ENCODE assay signal across 24 cellular contexts in the genomic region with DNA sequence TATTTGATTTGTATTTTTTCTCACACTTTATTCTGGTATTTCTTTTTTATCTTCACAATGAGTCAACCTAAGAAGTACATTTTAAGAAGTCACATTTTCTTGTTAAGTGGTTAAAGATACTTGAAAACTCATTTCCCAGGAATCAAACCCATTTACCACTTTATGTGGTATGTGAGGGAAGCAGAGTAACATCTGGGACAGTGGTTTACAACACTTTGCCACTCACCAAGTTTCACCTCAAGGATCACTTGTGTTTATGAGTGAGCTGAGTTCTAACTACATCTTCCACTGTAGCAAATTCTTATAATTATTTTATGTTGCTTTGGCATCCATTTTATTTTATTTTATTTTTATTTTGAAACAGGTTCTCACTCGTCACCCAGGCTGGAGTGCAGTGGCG. TPM values are rescaled to one million over a fixed set of nuclear protein-coding genes. Genes with fewer than 3 reads are reported as not detected.
DNase-seq lines count a peak whose midpoint lies in the region; ATAC-seq lines count a peak whose summit lies in the region.
"Had no signal": no experiment of that assay in that cellular context is flagged by ENCODE, and none has a peak within 500 bp of the region (broad histone marks: within the 10 kb centered on the region; RNA-seq: fewer than 3 reads in every experiment).

No MANE protein-coding gene starts in this region.

- H3K4me1 Mint-ChIP-seq in activated CD4-positive, alpha-beta T cell treated with anti-CD3 and anti-CD28 coated beads, Interleukin-2, amount 10 ng/mL, durations not matched to agents 24 days and 14 days: peaks cover 12% of the 10 kb centered on the region
- H3K4me1 Mint-ChIP-seq in activated T-cell treated with anti-CD3 and anti-CD28 coated beads, Interleukin-2, amount 50 U/mL, for 72 hours (ENCODE audit: low read depth): peaks cover 19% of the 10 kb centered on the region
- H3K4me1 Mint-ChIP-seq in activated CD8-positive, alpha-beta T cell treated with anti-CD3 and anti-CD28 coated beads, Interleukin-2, amount 10 ng/mL, durations not matched to agents 7 days and 5 days (ENCODE audit: low read depth): peaks cover 59% of the 10 kb centered on the region
- H3K4me1 Mint-ChIP-seq: CD14-positive monocyte; CD8-positive, alpha-beta memory T cell had no signal

- H3K9me3 Mint-ChIP-seq in activated CD4-positive, alpha-beta T cell treated with anti-CD3 and anti-CD28 coated beads, Interleukin-2, amount 10 ng/mL, durations not matched to agents 24 days and 14 days: peaks cover 4% of the 10 kb centered on the region
- H3K9me3 Mint-ChIP-seq in activated T-cell treated with anti-CD3 and anti-CD28 coated beads, Interleukin-2, amount 50 U/mL, for 72 hours: no peaks in the 10 kb centered on the region
- peaks cover 7% of the 10 kb centered on the region for H3K9me3 Mint-ChIP-seq in activated CD8-positive, alpha-beta T cell treated with anti-CD3 and anti-CD28 coated beads, Interleukin-2, amount 10 ng/mL, durations not matched to agents 7 days and 5 days (ENCODE audit: insufficient read depth)
- H3K9me3 Mint-ChIP-seq: CD4-positive, alpha-beta T cell; CD8-positive, alpha-beta memory T cell; GM23338; H9 had no signal

- peak; percentile 71 to 75 for ATAC-seq in activated T-cell treated with anti-CD3 and anti-CD28 coated beads, Interleukin-2, amount 50 U/mL, for 72 hours (replicated peaks in 1 of 2)
- peak; percentile 73 for ATAC-seq in activated CD8-positive, alpha-beta T cell treated with anti-CD3 and anti-CD28 coated beads, Interleukin-2, amount 10 ng/mL, durations not matched to agents 7 days and 5 days
- ATAC-seq in stimulated activated naive CD8-positive, alpha-beta T cell treated with anti-CD3 and anti-CD28 coated beads, Interleukin-15, Interleukin-2, amounts not matched to agents 100 U/mL and 50 U/mL, for 24 hours: peak; percentile 24
- ATAC-seq in GM19324 (IDR thresholded peaks at IDR 0.05; ENCODE audit: low FRiP score, unreplicated experiment) (no peak), HG02970 (IDR thresholded peaks at IDR 0.05; ENCODE audit: low FRiP score, unreplicated experiment) (no peak)
- ATAC-seq: A549, GM12878, GM23338, HCT116 had no signal

- POLR2A ChIA-PET in activated CD8-positive, alpha-beta T cell treated with anti-CD3 and anti-CD28 coated beads, Interleukin-2, amount 10 ng/mL, durations not matched to agents 7 days and 5 days (lab: Charles Lee): interaction anchor here (1.0 kb wide), 1 partner anchor 25 kb away, joined by 4 read pairs; no protein-coding TSS in a partner anchor

- no peak overlapping the region for H3K27ac Mint-ChIP-seq in activated CD4-positive, alpha-beta T cell treated with anti-CD3 and anti-CD28 coated beads, Interleukin-2, amount 10 ng/mL, durations not matched to agents 24 days and 14 days
- no peak overlapping the region for H3K27ac Mint-ChIP-seq in activated T-cell treated with anti-CD3 and anti-CD28 coated beads, Interleukin-2, amount 50 U/mL, for 72 hours
- H3K27ac Mint-ChIP-seq in activated CD8-positive, alpha-beta T cell treated with anti-CD3 and anti-CD28 coated beads, Interleukin-2, amount 10 ng/mL, durations not matched to agents 7 days and 5 days: no peak overlapping the region
- H3K27ac Mint-ChIP-seq: CD14-positive monocyte; CD4-positive, alpha-beta T cell; CD8-positive, alpha-beta memory T cell; GM23338 had no signal

- CTCF ChIA-PET in activated CD8-positive, alpha-beta T cell treated with anti-CD3 and anti-CD28 coated beads, Interleukin-2, amount 10 ng/mL, durations not matched to agents 7 days and 5 days (lab: Charles Lee): interaction anchor here (1.0 kb wide), 1 partner anchor 13 kb away, joined by 3 read pairs; no protein-coding TSS in a partner anchor

- intact Hi-C loops in activated CD4-positive, alpha-beta T cell treated with anti-CD3 and anti-CD28 coated beads, Interleukin-2, amount 10 ng/mL, durations not matched to agents 24 days and 14 days (cut with micrococcal nuclease): loop anchor here (5.0 kb wide), 1 partner anchor 51 kb away; the partner anchor contains the start of gene IGSF11

- H3K4me3 Mint-ChIP-seq in activated CD4-positive, alpha-beta T cell treated with anti-CD3 and anti-CD28 coated beads, Interleukin-2, amount 10 ng/mL, durations not matched to agents 24 days and 14 days: no peak overlapping the region
- H3K4me3 Mint-ChIP-seq in activated T-cell treated with anti-CD3 and anti-CD28 coated beads, Interleukin-2, amount 50 U/mL, for 72 hours: no peak overlapping the region
- no peak overlapping the region for H3K4me3 Mint-ChIP-seq in activated CD8-positive, alpha-beta T cell treated with anti-CD3 and anti-CD28 coated beads, Interleukin-2, amount 10 ng/mL, durations not matched to agents 7 days and 5 days
- H3K4me3 Mint-ChIP-seq: CD14-positive monocyte; CD4-positive, alpha-beta T cell; CD8-positive, alpha-beta memory T cell; GM23338; H9 had no signal

- H3K27me3 Mint-ChIP-seq in activated CD4-positive, alpha-beta T cell treated with anti-CD3 and anti-CD28 coated beads, Interleukin-2, amount 10 ng/mL, durations not matched to agents 24 days and 14 days: peaks cover 11% of the 10 kb centered on the region
- no peaks in the 10 kb centered on the region for H3K27me3 Mint-ChIP-seq in activated T-cell treated with anti-CD3 and anti-CD28 coated beads, Interleukin-2, amount 50 U/mL, for 72 hours (ENCODE audit: low read depth)
- H3K27me3 Mint-ChIP-seq in activated CD8-positive, alpha-beta T cell treated with anti-CD3 and anti-CD28 coated beads, Interleukin-2, amount 10 ng/mL, durations not matched to agents 7 days and 5 days (ENCODE audit: low read depth): peaks cover 2% of the 10 kb centered on the region

- DNase-seq in activated CD4-positive, alpha-beta T cell treated with anti-CD3 and anti-CD28 coated beads, Interleukin-2, amount 10 ng/mL, durations not matched to agents 24 days and 14 days: peak; percentile 51
- no peak for DNase-seq in activated CD4-positive, alpha-beta T cell treated with anti-CD3 and anti-CD28 coated beads, Interleukin-2, amount 50 U/mL, for 1 hour
- no peak for DNase-seq in activated T-cell treated with anti-CD3 and anti-CD28 coated beads, Interleukin-2, amount 50 U/mL, for 72 hours
- DNase-seq in activated T-cell treated with anti-CD3 and anti-CD28 coated beads, Interleukin-2, amount 50 U/mL, for 48 hours: no peak
- peak; percentile 41 for DNase-seq in activated CD8-positive, alpha-beta T cell treated with anti-CD3 and anti-CD28 coated beads, Interleukin-2, amount 10 ng/mL, durations not matched to agents 7 days and 5 days
- DNase-seq in stimulated activated naive CD8-positive, alpha-beta T cell treated with anti-CD3 and anti-CD28 coated beads, Interleukin-15, Interleukin-2, amounts not matched to agents 100 U/mL and 50 U/mL, for 24 hours: no peak
- DNase-seq: 8988T; ACHN; AML-193; BE2C; CD4-positive, alpha-beta T cell; CD8-positive, alpha-beta memory T cell; DMS 273 treated with DMSO at 0.1 percent for 48 hours; DMS79; EL; GDM1; H9 had no signal

- H3K36me3 Mint-ChIP-seq in activated CD4-positive, alpha-beta T cell treated with anti-CD3 and anti-CD28 coated beads, Interleukin-2, amount 10 ng/mL, durations not matched to agents 24 days and 14 days (ENCODE audit: low read depth): no peaks in the 10 kb centered on the region
- no peaks in the 10 kb centered on the region for H3K36me3 Mint-ChIP-seq in activated T-cell treated with anti-CD3 and anti-CD28 coated beads, Interleukin-2, amount 50 U/mL, for 72 hours (ENCODE audit: insufficient read depth in 2 of 2)
- peaks cover 6% of the 10 kb centered on the region for H3K36me3 Mint-ChIP-seq in activated CD8-positive, alpha-beta T cell treated with anti-CD3 and anti-CD28 coated beads, Interleukin-2, amount 10 ng/mL, durations not matched to agents 7 days and 5 days (ENCODE audit: low read depth)
- H3K36me3 Mint-ChIP-seq: CD14-positive monocyte; CD8-positive, alpha-beta memory T cell had no signal

RNA-seq across cellular contexts. Expression of gene IGSF11, which starts 53.8 kb away (rescaled TPM):
- 0.47 TPM in 1 of 2 replicates, not detected in the other for total RNA-seq in activated CD4-positive, alpha-beta T cell treated with anti-CD3 and anti-CD28 coated beads, Interleukin-2, amount 10 ng/mL, durations not matched to agents 24 days and 14 days
- total RNA-seq in activated T-cell treated with anti-CD3 and anti-CD28 coated beads, Interleukin-2, amount 50 U/mL, for 72 hours: under 1 TPM in 1 of 2 donors, not detected in 1; 0.19 TPM
- 1 to 10 TPM; 2.0 to 2.5 TPM for total RNA-seq in activated CD8-positive, alpha-beta T cell treated with anti-CD3 and anti-CD28 coated beads, Interleukin-2, amount 10 ng/mL, durations not matched to agents 7 days and 5 days
- total RNA-seq: GM12878 had no signal

Comparison
In these comparisons a context has a peak if more than half of its experiments do, and no peak if none do; other contexts are left out.
1. DNase-seq: peak in activated CD4-positive, alpha-beta T cell treated with anti-CD3 and anti-CD28 coated beads, Interleukin-2, amount 10 ng/mL, durations not matched to agents 24 days and 14 days (single experiment) and activated CD8-positive, alpha-beta T cell treated with anti-CD3 and anti-CD28 coated beads, Interleukin-2, amount 10 ng/mL, durations not matched to agents 7 days and 5 days (single experiment); none in activated CD4-positive, alpha-beta T cell treated with anti-CD3 and anti-CD28 coated beads, Interleukin-2, amount 50 U/mL, for 1 hour (single experiment), activated T-cell treated with anti-CD3 and anti-CD28 coated beads, Interleukin-2, amount 50 U/mL, for 72 hours (0 of 2), activated T-cell treated with anti-CD3 and anti-CD28 coated beads, Interleukin-2, amount 50 U/mL, for 48 hours (0 of 2) and stimulated activated naive CD8-positive, alpha-beta T cell treated with anti-CD3 and anti-CD28 coated beads, Interleukin-15, Interleukin-2, amounts not matched to agents 100 U/mL and 50 U/mL, for 24 hours (single experiment).
2. ATAC-seq: peak in activated T-cell treated with anti-CD3 and anti-CD28 coated beads, Interleukin-2, amount 50 U/mL, for 72 hours (2 of 2), activated CD8-positive, alpha-beta T cell treated with anti-CD3 and anti-CD28 coated beads, Interleukin-2, amount 10 ng/mL, durations not matched to agents 7 days and 5 days (single experiment) and stimulated activated naive CD8-positive, alpha-beta T cell treated with anti-CD3 and anti-CD28 coated beads, Interleukin-15, Interleukin-2, amounts not matched to agents 100 U/mL and 50 U/mL, for 24 hours (single experiment); none in GM19324 (single experiment) and HG02970 (single experiment).